ENCODE assay signal across 17 cellular contexts in the genomic region with DNA sequence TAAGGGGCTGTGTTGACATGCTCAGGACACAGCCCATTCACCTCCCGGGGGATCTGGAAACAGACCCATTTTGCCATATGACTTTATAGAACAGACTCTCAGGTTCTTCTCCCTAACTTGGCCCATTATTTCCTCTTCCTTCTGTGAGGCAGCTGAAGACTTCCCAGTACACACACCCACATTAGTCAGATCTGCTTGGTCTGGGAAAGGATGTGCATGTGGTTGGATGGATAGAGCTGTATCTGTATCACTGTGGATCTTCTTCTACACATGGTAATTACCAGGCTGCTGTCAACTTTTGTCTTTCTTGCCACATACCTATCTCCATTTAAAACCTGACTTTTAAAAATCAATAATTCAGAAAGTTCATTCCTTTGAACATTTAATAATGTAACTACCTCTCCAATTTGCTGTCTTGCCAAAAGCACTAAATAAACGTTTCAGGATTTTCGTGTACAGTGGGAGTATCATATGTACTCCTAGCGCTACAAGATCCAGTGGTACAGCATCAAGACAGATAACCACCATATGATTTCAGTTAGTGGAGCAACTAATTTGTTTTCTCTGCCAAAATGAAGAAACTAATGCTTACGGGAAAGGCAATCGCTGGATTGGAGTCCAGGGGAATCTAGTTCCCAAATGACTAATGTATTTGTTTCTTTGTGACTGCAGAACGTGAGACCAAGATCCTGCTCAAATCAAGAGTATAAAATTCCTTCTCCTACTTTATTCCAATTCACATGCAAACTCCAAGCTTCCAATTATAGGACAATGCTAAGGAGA.
A peak's percentile ranks its signal among the peaks of the same experiment; 100 is the strongest.
DNase-seq lines count a peak whose midpoint lies in the region; ATAC-seq and TF ChIP-seq lines count a peak whose summit lies in the region.
"Had no signal": no experiment of that assay in that cellular context is flagged by ENCODE, and none has a peak within 500 bp of the region (broad histone marks: within the 10 kb centered on the region; RNA-seq: fewer than 3 reads in every experiment).

No MANE protein-coding gene starts in this region.

- POLR2A ChIA-PET in activated CD8-positive, alpha-beta T cell treated with anti-CD3 and anti-CD28 coated beads for 36 hours (lab: Charles Lee): no interaction called here
- POLR2A ChIA-PET in activated CD8-positive, alpha-beta T cell treated with anti-CD3 and anti-CD28 coated beads, Interleukin-2, amount 10 ng/mL, durations not matched to agents 7 days and 5 days (lab: Charles Lee): no interaction called here

- no peak overlapping the region for H3K4me3 ChIP-seq in fibroblast of villous mesenchyme (ENCODE audit: low read depth, low read length)
- H3K4me3 ChIP-seq: cardiac muscle cell, spleen, thyroid gland had no signal

- no peak for TF ChIP-seq POLR2A in erythroblast (IDR thresholded peaks at IDR 0.05; ENCODE audit: low read length)

- no peak for DNase-seq in activated CD8-positive, alpha-beta T cell treated with anti-CD3 and anti-CD28 coated beads for 36 hours
- no peak for DNase-seq in activated CD8-positive, alpha-beta T cell treated with anti-CD3 and anti-CD28 coated beads, Interleukin-2, amount 10 ng/mL, durations not matched to agents 7 days and 5 days
- DNase-seq in T-helper 17 cell (no peak), fibroblast of villous mesenchyme (ENCODE audit: low read depth) (peak; percentile 39), GM10266 (ENCODE audit: extremely low spot score) (no peak), erythroblast (lab: John Stamatoyannopoulos, UW) (no peak)
- DNase-seq: activated CD4-positive, alpha-beta T cell treated with anti-CD3 and anti-CD28 coated beads for 4 hours; activated effector memory CD4-positive, alpha-beta T cell treated with anti-CD3 and anti-CD28 coated beads, Interleukin-2, amount 50 U/mL, for 16 hours; DMS79; NCI-H1105; nucleus accumbens; PC-3; spleen; thyroid gland had no signal

- H3K27ac Mint-ChIP-seq in activated CD8-positive, alpha-beta T cell treated with anti-CD3 and anti-CD28 coated beads for 36 hours: peak overlapping the region; percentile 30
- no peak overlapping the region for H3K27ac Mint-ChIP-seq in activated CD8-positive, alpha-beta T cell treated with anti-CD3 and anti-CD28 coated beads, Interleukin-2, amount 10 ng/mL, durations not matched to agents 7 days and 5 days
- H3K27ac Mint-ChIP-seq in T-helper 17 cell: peak overlapping the region; percentile 85
- peak overlapping the region; percentile 22 for H3K27ac Mint-ChIP-seq in stimulated activated memory B cell treated with anti-CD40 and anti-IgM and Interleukin-4, amounts not matched to agents 10 μg/mL and 1 μg/mL and 100 μg/mL, for 72 hours

- no peaks in the 10 kb centered on the region for H3K27me3 Mint-ChIP-seq in activated CD8-positive, alpha-beta T cell treated with anti-CD3 and anti-CD28 coated beads for 36 hours
- H3K27me3 Mint-ChIP-seq in activated CD8-positive, alpha-beta T cell treated with anti-CD3 and anti-CD28 coated beads, Interleukin-2, amount 10 ng/mL, durations not matched to agents 7 days and 5 days (ENCODE audit: low read depth): no peaks in the 10 kb centered on the region
- no peaks in the 10 kb centered on the region for H3K27me3 Mint-ChIP-seq in T-helper 17 cell
- no peaks in the 10 kb centered on the region for H3K27me3 Mint-ChIP-seq in stimulated activated memory B cell treated with anti-CD40 and anti-IgM and Interleukin-4, amounts not matched to agents 10 μg/mL and 1 μg/mL and 100 μg/mL, for 72 hours

- H3K4me3 Mint-ChIP-seq in activated CD8-positive, alpha-beta T cell treated with anti-CD3 and anti-CD28 coated beads for 36 hours: no peak overlapping the region
- H3K4me3 Mint-ChIP-seq in activated CD8-positive, alpha-beta T cell treated with anti-CD3 and anti-CD28 coated beads, Interleukin-2, amount 10 ng/mL, durations not matched to agents 7 days and 5 days: no peak overlapping the region
- no peak overlapping the region for H3K4me3 Mint-ChIP-seq in T-helper 17 cell
- no peak overlapping the region for H3K4me3 Mint-ChIP-seq in stimulated activated memory B cell treated with anti-CD40 and anti-IgM and Interleukin-4, amounts not matched to agents 10 μg/mL and 1 μg/mL and 100 μg/mL, for 72 hours

- no peak for TF ChIP-seq CTCF in activated CD8-positive, alpha-beta T cell treated with anti-CD3 and anti-CD28 coated beads for 36 hours (IDR thresholded peaks at IDR 0.05)
- TF ChIP-seq CTCF in fibroblast of villous mesenchyme (IDR thresholded peaks at IDR 0.05; ENCODE audit: insufficient read depth, low read depth, low read length): no peak
- TF ChIP-seq CTCF in GM10266 (IDR thresholded peaks at IDR 0.05; ENCODE audit: control insufficient read depth, insufficient read depth, low read depth, missing control alignments): no peak

- CTCF ChIA-PET in activated CD8-positive, alpha-beta T cell treated with anti-CD3 and anti-CD28 coated beads for 36 hours (lab: Charles Lee): no interaction called here
- CTCF ChIA-PET in activated CD8-positive, alpha-beta T cell treated with anti-CD3 and anti-CD28 coated beads, Interleukin-2, amount 10 ng/mL, durations not matched to agents 7 days and 5 days (lab: Charles Lee): no interaction called here

- intact Hi-C loops in activated CD8-positive, alpha-beta T cell treated with anti-CD3 and anti-CD28 coated beads for 36 hours (cut with micrococcal nuclease): no loop called here

- ATAC-seq in activated CD8-positive, alpha-beta T cell treated with anti-CD3 and anti-CD28 coated beads for 36 hours: no peak
- ATAC-seq in activated CD8-positive, alpha-beta T cell treated with anti-CD3 and anti-CD28 coated beads, Interleukin-2, amount 10 ng/mL, durations not matched to agents 7 days and 5 days: no peak
- ATAC-seq in T-helper 17 cell (no peak), HG02759 (IDR thresholded peaks at IDR 0.05; ENCODE audit: unreplicated experiment) (no peak)
- no peak for ATAC-seq in stimulated activated memory B cell treated with anti-CD40 and anti-IgM and Interleukin-4, amounts not matched to agents 10 μg/mL and 1 μg/mL and 100 μg/mL, for 72 hours
- ATAC-seq: PC-3 had no signal

- H3K36me3 Mint-ChIP-seq in activated CD8-positive, alpha-beta T cell treated with anti-CD3 and anti-CD28 coated beads for 36 hours (ENCODE audit: low read depth): peaks cover 33% of the 10 kb centered on the region
- peaks cover 38% of the 10 kb centered on the region for H3K36me3 Mint-ChIP-seq in activated CD8-positive, alpha-beta T cell treated with anti-CD3 and anti-CD28 coated beads, Interleukin-2, amount 10 ng/mL, durations not matched to agents 7 days and 5 days (ENCODE audit: low read depth)
- H3K36me3 Mint-ChIP-seq in T-helper 17 cell (ENCODE audit: low read depth): peaks cover 5% of the 10 kb centered on the region
- H3K36me3 Mint-ChIP-seq in stimulated activated memory B cell treated with anti-CD40 and anti-IgM and Interleukin-4, amounts not matched to agents 10 μg/mL and 1 μg/mL and 100 μg/mL, for 72 hours: peaks cover 55% of the 10 kb centered on the region

- peaks cover 47% of the 10 kb centered on the region for H3K4me1 Mint-ChIP-seq in activated CD8-positive, alpha-beta T cell treated with anti-CD3 and anti-CD28 coated beads for 36 hours (ENCODE audit: low read depth)
- H3K4me1 Mint-ChIP-seq in activated CD8-positive, alpha-beta T cell treated with anti-CD3 and anti-CD28 coated beads, Interleukin-2, amount 10 ng/mL, durations not matched to agents 7 days and 5 days (ENCODE audit: low read depth): peaks cover 22% of the 10 kb centered on the region
- H3K4me1 Mint-ChIP-seq in T-helper 17 cell: peaks cover 38% of the 10 kb centered on the region
- H3K4me1 Mint-ChIP-seq in stimulated activated memory B cell treated with anti-CD40 and anti-IgM and Interleukin-4, amounts not matched to agents 10 μg/mL and 1 μg/mL and 100 μg/mL, for 72 hours: peaks cover 41% of the 10 kb centered on the region

- no peaks in the 10 kb centered on the region for H3K9me3 Mint-ChIP-seq in activated CD8-positive, alpha-beta T cell treated with anti-CD3 and anti-CD28 coated beads for 36 hours
- no peaks in the 10 kb centered on the region for H3K9me3 Mint-ChIP-seq in activated CD8-positive, alpha-beta T cell treated with anti-CD3 and anti-CD28 coated beads, Interleukin-2, amount 10 ng/mL, durations not matched to agents 7 days and 5 days (ENCODE audit: insufficient read depth)
- H3K9me3 Mint-ChIP-seq in stimulated activated memory B cell treated with anti-CD40 and anti-IgM and Interleukin-4, amounts not matched to agents 10 μg/mL and 1 μg/mL and 100 μg/mL, for 72 hours: no peaks in the 10 kb centered on the region

- H3K9me3 ChIP-seq in T-helper 17 cell (ENCODE audit: control insufficient read depth, low read length, poor library complexity, severe bottlenecking): no peaks in the 10 kb centered on the region
- H3K9me3 ChIP-seq: spleen, thyroid gland had no signal
